Comparison of ENCODE assay signal across 8 cellular contexts in the genomic region with DNA sequence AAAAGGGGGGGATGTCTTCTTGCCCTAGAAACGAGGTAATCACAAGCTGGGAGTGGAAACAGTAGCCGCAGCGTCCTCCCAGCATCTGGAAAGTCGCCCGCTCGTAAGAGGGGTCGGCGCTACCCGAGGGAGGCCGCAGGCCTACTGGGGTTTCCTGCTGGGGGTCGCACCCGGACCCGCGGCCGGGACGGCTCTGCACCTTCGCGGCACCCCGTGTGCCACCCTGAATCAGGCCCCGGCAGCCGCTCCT. TPM values are rescaled to one million over a fixed set of nuclear protein-coding genes. Genes with fewer than 3 reads are reported as not detected.
DNase-seq lines count a peak whose midpoint lies in the region; ATAC-seq, FAIRE-seq and TF ChIP-seq lines count a peak whose summit lies in the region.

No MANE protein-coding gene starts in this region.

- H3K27me3 ChIP-seq in cardiac muscle cell (no peaks in the 10 kb centered on the region), iPS-15b (ENCODE audit: control insufficient read depth, insufficient read depth, low read length) (no peaks in the 10 kb centered on the region), subcutaneous abdominal adipose tissue (ENCODE audit: control insufficient read depth in 5 of 5, insufficient read depth in 4 of 5, low read length in 5 of 5) (no peaks in the 10 kb centered on the region)

- peak overlapping the region; percentile 98 for H3K27ac ChIP-seq in cardiac muscle cell
- H3K27ac ChIP-seq in subcutaneous abdominal adipose tissue (ENCODE audit: low read depth, low read length), result peak overlapping the region; percentile 99

- no peaks in the 10 kb centered on the region for H3K9me3 Mint-ChIP-seq in activated naive CD4-positive, alpha-beta T cell treated with anti-CD3 and anti-CD28 coated beads, Interleukin-2, amount 50 U/mL, for 24 hours

- H3K27ac Mint-ChIP-seq in activated naive CD4-positive, alpha-beta T cell treated with anti-CD3 and anti-CD28 coated beads, Interleukin-2, amount 50 U/mL, for 24 hours, result peak overlapping the region; percentile 100

- peak overlapping the region; percentile 100 for H3K4me3 Mint-ChIP-seq in activated naive CD4-positive, alpha-beta T cell treated with anti-CD3 and anti-CD28 coated beads, Interleukin-2, amount 50 U/mL, for 24 hours

- ATAC-seq in HG02642 (IDR thresholded peaks at IDR 0.05; ENCODE audit: poor library complexity, unreplicated experiment), result no peak

- H3K36me3 Mint-ChIP-seq in activated naive CD4-positive, alpha-beta T cell treated with anti-CD3 and anti-CD28 coated beads, Interleukin-2, amount 50 U/mL, for 24 hours, result peaks cover 10% of the 10 kb centered on the region

- H3K4me1 Mint-ChIP-seq in activated naive CD4-positive, alpha-beta T cell treated with anti-CD3 and anti-CD28 coated beads, Interleukin-2, amount 50 U/mL, for 24 hours, result peaks cover 69% of the 10 kb centered on the region

- H3K36me3 ChIP-seq in cardiac muscle cell, result no peaks in the 10 kb centered on the region
- H3K36me3 ChIP-seq in iPS-15b (ENCODE audit: control insufficient read depth, insufficient read depth, low read length), result no peaks in the 10 kb centered on the region
- no peaks in the 10 kb centered on the region for H3K36me3 ChIP-seq in subcutaneous abdominal adipose tissue (ENCODE audit: control insufficient read depth in 5 of 5, insufficient read depth in 5 of 5, low read length in 5 of 5)

- DNase-seq in cardiac muscle cell (ENCODE audit: low read depth in 1 of 2, low spot score in 1 of 2) (peak; percentile 28 to 29), cardiac septum (ENCODE audit: low spot score) (no peak), SK-N-DZ (ENCODE audit: low spot score) (no peak), frontal cortex (ENCODE audit: low spot score in 2 of 2) (no peak)

- no peak for TF ChIP-seq CTCF in cardiac muscle cell (IDR thresholded peaks at IDR 0.05; ENCODE audit: low read depth, low read length)

- intact Hi-C loops in cardiac septum (cut with DNase I), result loop anchor here (5.0 kb wide), 1 partner anchor 61 kb away; no protein-coding TSS in a partner anchor

- H3K4me3 ChIP-seq in cardiac muscle cell (peak overlapping the region; percentile 65), iPS-15b (ENCODE audit: low read depth, low read length) (peak overlapping the region; percentile 74), subcutaneous abdominal adipose tissue (ENCODE audit: low read depth in 1 of 5, low read length in 5 of 5) (peak overlapping the region; percentile 78 to 94 (median 91))

- peaks cover 29% of the 10 kb centered on the region for H3K4me1 ChIP-seq in cardiac muscle cell (ENCODE audit: low read depth)
- peaks cover 7% of the 10 kb centered on the region for H3K4me1 ChIP-seq in iPS-15b (ENCODE audit: control insufficient read depth, insufficient read depth, low read length)
- H3K4me1 ChIP-seq in subcutaneous abdominal adipose tissue (ENCODE audit: control insufficient read depth in 5 of 5, insufficient read depth in 5 of 5, low read length in 5 of 5), result peaks cover 7 to 57% (median 48%) of the 10 kb centered on the region in 5 donors

- no peaks in the 10 kb centered on the region for H3K9me3 ChIP-seq in cardiac muscle cell (ENCODE audit: low read depth)
- no peaks in the 10 kb centered on the region for H3K9me3 ChIP-seq in iPS-15b (ENCODE audit: control insufficient read depth, insufficient read depth, low read length)
- H3K9me3 ChIP-seq in subcutaneous abdominal adipose tissue (ENCODE audit: control insufficient read depth in 5 of 5, low read length in 5 of 5), result no peaks in the 10 kb centered on the region

- H3K9ac ChIP-seq in iPS-15b (ENCODE audit: low read depth, low read length), result peak overlapping the region; percentile 88
- peak overlapping the region; percentile 60 to 97 (median 94) for H3K9ac ChIP-seq in subcutaneous abdominal adipose tissue (ENCODE audit: low read length in 5 of 5)

- FAIRE-seq in frontal cortex (lab: Jason Lieb, UNC), result no peak

- H3K27me3 Mint-ChIP-seq in activated naive CD4-positive, alpha-beta T cell treated with anti-CD3 and anti-CD28 coated beads, Interleukin-2, amount 50 U/mL, for 24 hours, result no peaks in the 10 kb centered on the region

RNA-seq across cellular contexts. Expression of gene ZBTB25, which starts 0.5 kb away (rescaled TPM):
- 7.5 and 11.3 TPM in 2 replicates for total RNA-seq in cardiac muscle cell
- 13.3 and 20.9 TPM in 2 replicates for polyA plus RNA-seq in cardiac muscle cell
- total RNA-seq in cardiac septum, result 21.4 TPM
- polyA plus RNA-seq in SK-N-DZ (2014; cell fraction: cytosol; rRNA removed), result 3.8 and 4.1 TPM in 2 replicates
- polyA plus RNA-seq in SK-N-DZ (2014; cell fraction: nucleus; rRNA removed), result 3.7 and 6.5 TPM in 2 replicates
- total RNA-seq in frontal cortex, result 15.5 TPM

RNA-seq across cellular contexts. Expression of gene ZBTB1, which starts 1.5 kb away (rescaled TPM):
- total RNA-seq in cardiac muscle cell, result 22.5 and 31.4 TPM in 2 replicates
- 23.4 and 28.5 TPM in 2 replicates for polyA plus RNA-seq in cardiac muscle cell
- 25.4 TPM for total RNA-seq in cardiac septum
- 25.5 and 27.8 TPM in 2 replicates for polyA plus RNA-seq in SK-N-DZ (2014; cell fraction: cytosol; rRNA removed)
- 36.4 and 47.0 TPM in 2 replicates for polyA plus RNA-seq in SK-N-DZ (2014; cell fraction: nucleus; rRNA removed)
- total RNA-seq in frontal cortex, result 52.2 TPM

RNA-seq across cellular contexts. Expression of gene HSPA2, which starts 37.4 kb away (rescaled TPM):
- total RNA-seq in cardiac muscle cell (1.1 and 2.4 TPM in 2 replicates), cardiac septum (74.9 TPM), frontal cortex (9.0 TPM)
- polyA plus RNA-seq in cardiac muscle cell, result 0.93 and 2.3 TPM in 2 replicates
- polyA plus RNA-seq in SK-N-DZ (2014; cell fraction: cytosol; rRNA removed), result 2.0 TPM in 2 replicates
- 1.3 and 2.4 TPM in 2 replicates for polyA plus RNA-seq in SK-N-DZ (2014; cell fraction: nucleus; rRNA removed)

RNA-seq across cellular contexts. Expression of gene AKAP5, which starts 37.8 kb away (rescaled TPM):
- 0.63 and 1.3 TPM in 2 replicates for total RNA-seq in cardiac muscle cell
- polyA plus RNA-seq in cardiac muscle cell, result 0.18 and 0.94 TPM in 2 replicates
- total RNA-seq in cardiac septum, result 0.51 TPM
- polyA plus RNA-seq in SK-N-DZ (2014; cell fraction: cytosol; rRNA removed), result 2.6 and 2.7 TPM in 2 replicates
- 1.8 and 3.1 TPM in 2 replicates for polyA plus RNA-seq in SK-N-DZ (2014; cell fraction: nucleus; rRNA removed)
- 37.5 TPM for total RNA-seq in frontal cortex

RNA-seq across cellular contexts. Expression of gene PPP1R36, which starts 46.7 kb away (rescaled TPM):
- total RNA-seq in cardiac muscle cell (0.53 TPM in 1 of 2 replicates, not detected in the other), cardiac septum (0.94 TPM), frontal cortex (0.82 TPM)
- 0.19 and 0.40 TPM in 2 replicates for polyA plus RNA-seq in cardiac muscle cell
- polyA plus RNA-seq in SK-N-DZ (2014; cell fraction: cytosol; rRNA removed), result not detected in 2 replicates
- not detected in 2 replicates for polyA plus RNA-seq in SK-N-DZ (2014; cell fraction: nucleus; rRNA removed)

Comparison
In these comparisons a context has a peak if more than half of its experiments do, and no peak if none do; other contexts are left out.
1. DNase-seq: peak in cardiac muscle cell (2 of 2); none in cardiac septum (single experiment), SK-N-DZ (single experiment) and frontal cortex (0 of 2).
2. Peak in every context shown above with its lines, with median percentiles within 50 percentile points of each other: H3K4me3 ChIP-seq.